In the genomic region with DNA sequence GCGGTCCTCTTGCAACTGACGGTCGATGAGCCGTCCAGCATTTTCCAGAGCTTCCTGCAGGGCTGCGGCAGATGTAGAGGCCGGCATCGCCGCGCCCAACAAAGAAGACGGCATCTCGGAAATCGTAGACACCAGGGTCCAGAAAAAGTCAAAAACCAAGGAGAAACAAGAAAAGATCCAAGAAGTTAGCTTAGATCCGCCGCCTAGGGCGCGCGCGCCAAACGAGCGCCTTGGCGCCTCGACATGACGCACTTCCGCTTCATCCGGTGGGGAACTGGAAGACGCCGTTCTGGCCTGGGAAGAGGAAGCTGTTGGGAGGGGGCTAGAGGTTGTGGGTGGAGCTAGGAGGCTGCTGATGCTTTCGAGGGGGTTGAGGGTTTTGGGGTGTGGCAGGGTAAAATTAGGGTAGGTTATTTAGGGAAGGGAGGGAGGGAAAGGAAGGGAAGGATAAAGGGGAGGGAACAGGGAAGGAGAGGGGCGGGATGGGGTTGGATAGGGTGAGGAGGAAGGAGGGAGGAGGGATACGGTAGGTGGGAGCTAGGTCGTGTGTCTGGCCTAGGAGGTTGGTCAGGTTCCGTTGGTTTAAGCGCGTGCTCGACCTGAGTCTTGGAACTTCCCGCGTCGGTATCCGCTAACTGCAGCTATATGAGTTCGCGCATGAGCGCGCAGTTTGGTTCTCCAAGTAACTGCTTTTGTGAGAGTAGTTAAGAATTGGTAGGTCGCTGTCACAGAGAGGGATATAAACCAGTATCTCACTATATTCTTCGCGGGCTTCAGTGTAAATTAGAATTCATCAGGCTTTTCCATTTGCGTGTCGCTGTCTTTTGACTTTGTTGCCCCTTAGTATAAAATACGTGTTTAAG, we compare ENCODE assay signal across 8 cellular contexts. TPM values are rescaled to one million over a fixed set of nuclear protein-coding genes. Genes with fewer than 3 reads are reported as not detected.
DNase-seq lines count a peak whose midpoint lies in the region; ATAC-seq, FAIRE-seq and TF ChIP-seq lines count a peak whose summit lies in the region.

Gene NUP155 (minus strand): TSS at position 243 of the 863 bp plus-strand sequence. CDS start 129 bp downstream, at position 114.

- no peaks in the 10 kb centered on the region for H3K36me3 Mint-ChIP-seq in activated naive CD8-positive, alpha-beta T cell treated with anti-CD3 and anti-CD28 coated beads, Interleukin-2, amount 10 ng/mL, durations not matched to agents 7 days and 5 days

- H3K27me3 ChIP-seq in SU-DHL-6 (ENCODE audit: low read length) (no peaks in the 10 kb centered on the region), pancreas (no peaks in the 10 kb centered on the region), tibial artery (no peaks in the 10 kb centered on the region)

- H3K27ac ChIP-seq in SU-DHL-6 (ENCODE audit: low read depth, low read length) = peak within 1 kb of the TSS; percentile 60
- peak within 1 kb of the TSS; percentile 60 to 74 (median 67) for H3K27ac ChIP-seq in pancreas
- H3K27ac ChIP-seq in tibial artery = peak within 1 kb of the TSS; percentile 79 to 82

- POLR2A ChIA-PET in activated naive CD8-positive, alpha-beta T cell treated with anti-CD3 and anti-CD28 coated beads, Interleukin-2, amount 10 ng/mL, durations not matched to agents 7 days and 5 days (lab: Charles Lee) = interaction anchor here (0.6 to 2.5 kb wide), 10 partner anchors 8 to 1219 kb away, joined by 3 to 38 read pairs (median 4); partner anchors contain the start of genes CPLANE1, LMBRD2, NIPBL and SKP2

- peak; percentile 85 for DNase-seq in GM12864 (ENCODE audit: low read depth)
- DNase-seq in NCI-H128 (lab: John Stamatoyannopoulos, UW; ENCODE audit: unreplicated experiment) = peak; percentile 85
- DNase-seq in activated naive CD8-positive, alpha-beta T cell treated with anti-CD3 and anti-CD28 coated beads, Interleukin-2, amount 10 ng/mL, durations not matched to agents 7 days and 5 days = peak; percentile 85
- peak; percentile 96 for DNase-seq in Right ventricle myocardium inferior (ENCODE audit: missing footprints)
- DNase-seq in pancreas = peak; percentile 83 to 94 (median 90)
- peak; percentile 89 to 94 for DNase-seq in tibial artery

- peak within 1 kb of the TSS; percentile 74 for H3K9ac ChIP-seq in SU-DHL-6 (ENCODE audit: low read length)

- H3F3A ChIP-seq in SU-DHL-6 (ENCODE audit: insufficient read depth) = peaks cover 21% of the 10 kb centered on the region

- no peaks in the 10 kb centered on the region for H3K9me2 ChIP-seq in SU-DHL-6 (replicated peaks; ENCODE audit: insufficient read depth, low read length)

- peaks cover 24% of the 10 kb centered on the region for H3K4me1 Mint-ChIP-seq in activated naive CD8-positive, alpha-beta T cell treated with anti-CD3 and anti-CD28 coated beads, Interleukin-2, amount 10 ng/mL, durations not matched to agents 7 days and 5 days

- H3K36me3 ChIP-seq in SU-DHL-6 (ENCODE audit: low read length) (no peaks in the 10 kb centered on the region), pancreas (no peaks in the 10 kb centered on the region), tibial artery (no peaks in the 10 kb centered on the region)

- no peaks in the 10 kb centered on the region for H3K9me3 ChIP-seq in SU-DHL-6 (ENCODE audit: insufficient read depth, low read length)
- no peaks in the 10 kb centered on the region for H3K9me3 ChIP-seq in pancreas
- no peaks in the 10 kb centered on the region for H3K9me3 ChIP-seq in tibial artery

- no peaks in the 10 kb centered on the region for H3K27me3 Mint-ChIP-seq in activated naive CD8-positive, alpha-beta T cell treated with anti-CD3 and anti-CD28 coated beads, Interleukin-2, amount 10 ng/mL, durations not matched to agents 7 days and 5 days

- peak within 1 kb of the TSS; percentile 99 for H3K4me2 ChIP-seq in SU-DHL-6 (ENCODE audit: low read depth, low read length, poor library complexity, severe bottlenecking)

- ATAC-seq in HG02678 (IDR thresholded peaks at IDR 0.05; ENCODE audit: unreplicated experiment) (peak; percentile 97), Right ventricle myocardium inferior (peak; percentile 98), pancreas (peak; percentile 97 to 99 (median 98))
- peak; percentile 94 for ATAC-seq in activated naive CD8-positive, alpha-beta T cell treated with anti-CD3 and anti-CD28 coated beads, Interleukin-2, amount 10 ng/mL, durations not matched to agents 7 days and 5 days (ENCODE audit: low read depth)

- peak within 1 kb of the TSS; percentile 93 for H3K27ac Mint-ChIP-seq in activated naive CD8-positive, alpha-beta T cell treated with anti-CD3 and anti-CD28 coated beads, Interleukin-2, amount 10 ng/mL, durations not matched to agents 7 days and 5 days

- peak; percentile 59 for FAIRE-seq in pancreas (lab: Jason Lieb, UNC)

- peak within 1 kb of the TSS; percentile 94 for H3K4me3 Mint-ChIP-seq in activated naive CD8-positive, alpha-beta T cell treated with anti-CD3 and anti-CD28 coated beads, Interleukin-2, amount 10 ng/mL, durations not matched to agents 7 days and 5 days

- no peaks in the 10 kb centered on the region for H3K9me3 Mint-ChIP-seq in activated naive CD8-positive, alpha-beta T cell treated with anti-CD3 and anti-CD28 coated beads, Interleukin-2, amount 10 ng/mL, durations not matched to agents 7 days and 5 days

- H3K4me1 ChIP-seq in pancreas = peaks cover 8 to 20% (median 12%) of the 10 kb centered on the region in 3 donors
- H3K4me1 ChIP-seq in tibial artery = peaks cover 0 to 27% (median 20%) of the 10 kb centered on the region in 4 donors

- TF ChIP-seq CTCF in GM12864 (IDR thresholded peaks at IDR 0.05; ENCODE audit: low read depth, low read length, missing control alignments) = no peak
- no peak for TF ChIP-seq CTCF in SU-DHL-6 (IDR thresholded peaks at IDR 0.05; ENCODE audit: insufficient read depth, low read length, poor library complexity, severe bottlenecking)
- no peak for TF ChIP-seq CTCF in pancreas (IDR thresholded peaks at IDR 0.05)
- no peak for TF ChIP-seq CTCF in tibial artery (IDR thresholded peaks at IDR 0.05)

- peaks cover 14% of the 10 kb centered on the region for H4K20me1 ChIP-seq in SU-DHL-6 (ENCODE audit: low read depth, low read length)

- H3K4me3 ChIP-seq in GM12864 (ENCODE audit: low read depth, low read length) = peak within 1 kb of the TSS; percentile 90
- H3K4me3 ChIP-seq in SU-DHL-6 (ENCODE audit: insufficient read depth, low read length, poor library complexity, severe bottlenecking) = peak within 1 kb of the TSS; percentile 95
- peak within 1 kb of the TSS; percentile 68 to 94 (median 86) for H3K4me3 ChIP-seq in pancreas
- H3K4me3 ChIP-seq in tibial artery = peak within 1 kb of the TSS; percentile 71 to 81

- 1% methylated on average over 49 of the region's 49 CpGs for WGBS in pancreas, 2 donors

- H3K79me2 ChIP-seq in SU-DHL-6 (ENCODE audit: insufficient read depth, low read length) = peaks cover 47% of the 10 kb centered on the region

- intact Hi-C loops in Right ventricle myocardium inferior (cut with DNase I) (no loop called here), pancreas (cut with DNase I) (no loop called here), tibial artery (cut with DNase I; ENCODE audit: low total_unique reads) (no loop called here)

- H2AFZ ChIP-seq in SU-DHL-6 (ENCODE audit: low read depth, low read length, severe bottlenecking) = peak within 1 kb of the TSS; percentile 58

RNA-seq across cellular contexts. Expression of gene NUP155, which starts in this region (rescaled TPM):
- 10 to 100 TPM; 40.7 to 43.4 TPM for total RNA-seq in activated naive CD8-positive, alpha-beta T cell treated with anti-CD3 and anti-CD28 coated beads, Interleukin-2, amount 10 ng/mL, durations not matched to agents 7 days and 5 days
- total RNA-seq in Right ventricle myocardium inferior (10.7 TPM), pancreas (10 to 100 TPM in 2 of 6 donors, 1 to 10 TPM in 4; 6.8 to 13.1 (median 8.6) TPM)
- 1 to 10 TPM; 1.5 to 3.3 TPM for polyA plus RNA-seq in pancreas

Comparison
In these comparisons a context has a peak if more than half of its experiments do, and no peak if none do; other contexts are left out.
1. Peak in every context shown above with its lines: DNase-seq, ATAC-seq, H3K4me3 ChIP-seq and H3K27ac ChIP-seq.